18 cellular contexts compared by ENCODE assay signal in the genomic region with DNA sequence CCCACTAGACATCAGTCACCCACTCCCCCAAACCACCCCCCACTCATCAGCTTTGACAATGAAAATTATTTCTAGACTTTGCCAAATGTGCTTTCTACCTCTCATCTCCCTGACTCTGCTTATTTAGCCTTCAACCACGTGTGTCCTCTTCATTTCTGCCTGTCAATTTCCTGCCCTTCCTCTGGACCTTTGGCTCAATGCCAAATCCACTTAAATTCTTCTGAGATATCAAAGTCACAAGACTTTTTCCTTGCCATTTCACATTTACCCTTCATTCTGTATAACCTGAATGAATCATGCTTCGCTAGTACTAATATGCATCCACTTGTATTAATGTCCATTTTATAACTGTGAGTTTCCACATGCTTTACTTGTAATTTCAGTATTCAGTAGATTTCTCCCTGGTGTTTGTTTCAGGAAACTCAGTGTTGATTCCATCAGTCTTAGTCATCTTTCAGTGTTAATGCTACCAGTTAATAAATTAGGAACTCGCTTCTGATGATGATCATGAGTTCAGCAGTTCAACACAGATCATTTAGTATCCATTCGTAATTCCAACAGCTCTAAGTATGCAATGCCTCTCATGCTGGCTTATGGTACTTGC.
DNase-seq lines count a peak whose midpoint lies in the region; TF ChIP-seq lines count a peak whose summit lies in the region.
"Had no signal": no experiment of that assay in that cellular context is flagged by ENCODE, and none has a peak within 500 bp of the region (broad histone marks: within the 10 kb centered on the region; RNA-seq: fewer than 3 reads in every experiment).

No MANE protein-coding gene starts in this region.

- no peak overlapping the region for H3K4me3 Mint-ChIP-seq in activated T-helper 2 cell treated with anti-CD3 and anti-CD28 coated beads, Interferon-gamma antibody, Interleukin-2, Interleukin-4, amounts not matched to agents 10 μg/mL and 5 μg/mL and 100 μg/mL, durations not matched to agents 14 hours and 24 hours and 36 hours (ENCODE audit: low read depth)
- H3K4me3 Mint-ChIP-seq: natural killer cell treated with Interleukin-12 subunit alpha and Interleukin-12 subunit beta and Interleukin-15 and Interleukin-18, amount 100 ng/mL, for 72 hours had no signal

- DNase-seq in EH (ENCODE audit: low read depth) (peak; percentile 33), SJSA1 (ENCODE audit: low read depth in 1 of 2, low spot score in 2 of 2) (no peak), fibroblast of the aortic adventitia (ENCODE audit: low read depth) (peak; percentile 35), T-helper 1 cell (no peak), HUDEP-2 (lab: John Stamatoyannopoulos, UW; ENCODE audit: unreplicated experiment in 76 of 76) (no peak), NCI-H526 (lab: John Stamatoyannopoulos, UW) (no peak)
- DNase-seq in activated T-helper 2 cell treated with anti-CD3 and anti-CD28 coated beads, Interferon-gamma antibody, Interleukin-2, Interleukin-4, amounts not matched to agents 10 μg/mL and 5 μg/mL and 100 μg/mL, durations not matched to agents 14 hours and 24 hours and 36 hours (ENCODE audit: low spot score), result no peak
- DNase-seq: activated CD4-positive, alpha-beta T cell treated with anti-CD3 and anti-CD28 coated beads for 4 hours; activated CD8-positive, alpha-beta memory T cell treated with anti-CD3 and anti-CD28 coated beads, Interleukin-2, amount 50 U/mL, for 4 hours; activated gamma-delta T cell treated with Interleukin-2 at 50 U/mL for 16 hours; colonic mucosa; Kasumi-1; NCI-H1417 treated with DMSO at 0.1 percent for 48 hours; spleen; testis had no signal

- no peak overlapping the region for H3K27ac Mint-ChIP-seq in activated T-helper 2 cell treated with anti-CD3 and anti-CD28 coated beads, Interferon-gamma antibody, Interleukin-2, Interleukin-4, amounts not matched to agents 10 μg/mL and 5 μg/mL and 100 μg/mL, durations not matched to agents 14 hours and 24 hours and 36 hours
- H3K27ac Mint-ChIP-seq: natural killer cell treated with Interleukin-12 subunit alpha and Interleukin-12 subunit beta and Interleukin-15 and Interleukin-18, amount 100 ng/mL, for 72 hours had no signal

- H3K4me3 ChIP-seq in ACC112 (ENCODE audit: low read depth, low read length) (no peak overlapping the region), SJSA1 (no peak overlapping the region), fibroblast of the aortic adventitia (ENCODE audit: low read depth, low read length) (no peak overlapping the region)
- H3K4me3 ChIP-seq: colonic mucosa, SK-N-MC, spleen, testis had no signal

- intact Hi-C loops in activated T-helper 2 cell treated with anti-CD3 and anti-CD28 coated beads, Interferon-gamma antibody, Interleukin-2, Interleukin-4, amounts not matched to agents 10 μg/mL and 5 μg/mL and 100 μg/mL, durations not matched to agents 14 hours and 24 hours and 36 hours (cut with micrococcal nuclease), result no loop called here

- no peaks in the 10 kb centered on the region for H3K4me1 Mint-ChIP-seq in activated T-helper 2 cell treated with anti-CD3 and anti-CD28 coated beads, Interferon-gamma antibody, Interleukin-2, Interleukin-4, amounts not matched to agents 10 μg/mL and 5 μg/mL and 100 μg/mL, durations not matched to agents 14 hours and 24 hours and 36 hours (ENCODE audit: low read depth)

- H3K36me3 ChIP-seq in ACC112 (ENCODE audit: insufficient read depth, low read length) (no peaks in the 10 kb centered on the region), SJSA1 (no peaks in the 10 kb centered on the region)
- H3K36me3 ChIP-seq: colonic mucosa, spleen had no signal

- TF ChIP-seq CTCF in fibroblast of the aortic adventitia (IDR thresholded peaks at IDR 0.05; ENCODE audit: insufficient read depth, low read length), result no peak

- H3K36me3 Mint-ChIP-seq in activated T-helper 2 cell treated with anti-CD3 and anti-CD28 coated beads, Interferon-gamma antibody, Interleukin-2, Interleukin-4, amounts not matched to agents 10 μg/mL and 5 μg/mL and 100 μg/mL, durations not matched to agents 14 hours and 24 hours and 36 hours (ENCODE audit: low read depth), result no peaks in the 10 kb centered on the region
- H3K36me3 Mint-ChIP-seq: natural killer cell treated with Interleukin-12 subunit alpha and Interleukin-12 subunit beta and Interleukin-15 and Interleukin-18, amount 100 ng/mL, for 72 hours had no signal

- no peaks in the 10 kb centered on the region for H3K27me3 ChIP-seq in ACC112 (ENCODE audit: insufficient read depth, low read length)
- no peaks in the 10 kb centered on the region for H3K27me3 ChIP-seq in SJSA1 (replicated peaks)
- H3K27me3 ChIP-seq: colonic mucosa, spleen, testis had no signal

- H3K9me3 Mint-ChIP-seq in activated T-helper 2 cell treated with anti-CD3 and anti-CD28 coated beads, Interferon-gamma antibody, Interleukin-2, Interleukin-4, amounts not matched to agents 10 μg/mL and 5 μg/mL and 100 μg/mL, durations not matched to agents 14 hours and 24 hours and 36 hours, result no peaks in the 10 kb centered on the region

- no peaks in the 10 kb centered on the region for H3K79me2 ChIP-seq in ACC112 (ENCODE audit: control insufficient read depth, insufficient read depth, low read length, unreplicated experiment)

- H2AFZ ChIP-seq in ACC112 (ENCODE audit: low read length, unreplicated experiment), result peak overlapping the region; percentile 1

- H3K4me1 ChIP-seq in ACC112 (ENCODE audit: control insufficient read depth, insufficient read depth, low read length, unreplicated experiment) (peaks cover 51% of the 10 kb centered on the region), SJSA1 (replicated peaks) (peaks cover 39% of the 10 kb centered on the region)
- H3K4me1 ChIP-seq: colonic mucosa, spleen, testis had no signal

- H3K27ac ChIP-seq in ACC112 (ENCODE audit: low read depth, low read length) (peak overlapping the region; percentile 69), SJSA1 (peak overlapping the region; percentile 25)
- H3K27ac ChIP-seq: colonic mucosa, SK-N-MC, spleen, testis had no signal

- no peaks in the 10 kb centered on the region for H3K27me3 Mint-ChIP-seq in activated T-helper 2 cell treated with anti-CD3 and anti-CD28 coated beads, Interferon-gamma antibody, Interleukin-2, Interleukin-4, amounts not matched to agents 10 μg/mL and 5 μg/mL and 100 μg/mL, durations not matched to agents 14 hours and 24 hours and 36 hours (ENCODE audit: low read depth)
- H3K27me3 Mint-ChIP-seq: natural killer cell treated with Interleukin-12 subunit alpha and Interleukin-12 subunit beta and Interleukin-15 and Interleukin-18, amount 100 ng/mL, for 72 hours had no signal

- no peaks in the 10 kb centered on the region for H3K9me3 ChIP-seq in SJSA1 (replicated peaks)
- H3K9me3 ChIP-seq: colonic mucosa, spleen, testis had no signal

Comparison
In these comparisons a context has a peak if more than half of its experiments do, and no peak if none do; other contexts are left out.
1. DNase-seq: peak in EH (single experiment) and fibroblast of the aortic adventitia (single experiment); none in SJSA1 (0 of 2), T-helper 1 cell (0 of 5), HUDEP-2 (0 of 76), NCI-H526 (0 of 2) and activated T-helper 2 cell treated with anti-CD3 and anti-CD28 coated beads, Interferon-gamma antibody, Interleukin-2, Interleukin-4, amounts not matched to agents 10 μg/mL and 5 μg/mL and 100 μg/mL, durations not matched to agents 14 hours and 24 hours and 36 hours (single experiment).